Comparison of ENCODE assay signal across 1 cellular context in genomic region chr7:34080513-34080912, GRCh38.
TF ChIP-seq lines count a peak whose summit lies in the region.

No MANE protein-coding gene starts in this region.

TF ChIP-seq in SK-N-SH, 30 proteins besides CTCF, POLR2A, EP300 and RAD21 (continued from another document):
- TF ChIP-seq PBX3 (IDR thresholded peaks at IDR 0.05) (peak; percentile 69), FOXM1 (IDR thresholded peaks at IDR 0.05; ENCODE audit: low read depth) (peak; percentile 83; the same call in 1 of the 2 replicates), RXRA (IDR thresholded peaks at IDR 0.05; ENCODE audit: borderline replicate concordance, low read depth) (peak; percentile 66; the same call in 1 of the 2 replicates), GABPA (IDR thresholded peaks at IDR 0.05; ENCODE audit: low read depth) (no peak), NRF1 (IDR thresholded peaks at IDR 0.05; ENCODE audit: low read depth, low read length) (no peak), FOSL2 (IDR thresholded peaks at IDR 0.05; ENCODE audit: borderline replicate concordance, low read depth) (peak; percentile 86), SIN3A (IDR thresholded peaks at IDR 0.05; ENCODE audit: borderline replicate concordance, low read depth, low read length) (peak; percentile 23; the same call in 1 of the 2 replicates), SMC3 (IDR thresholded peaks at IDR 0.05; ENCODE audit: low read depth, low read length) (no peak), USF1 (IDR thresholded peaks at IDR 0.05; ENCODE audit: borderline replicate concordance, low read depth) (no peak), RFX5 (IDR thresholded peaks at IDR 0.05; ENCODE audit: low read length) (no peak), IRF3 (IDR thresholded peaks at IDR 0.05; ENCODE audit: low read depth, low read length) (no peak), REST (IDR thresholded peaks at IDR 0.05; ENCODE audit: low read depth, low read length) (no peak), USF2 (IDR thresholded peaks at IDR 0.05; ENCODE audit: borderline replicate concordance, low read depth, low read length) (no peak), EZH2phosphoT487 (IDR thresholded peaks at IDR 0.05; ENCODE audit: borderline replicate concordance, low read depth) (no peak), TEAD4 (IDR thresholded peaks at IDR 0.05; ENCODE audit: borderline replicate concordance, insufficient read depth) (peak; percentile 72; the same call in 1 of the 2 replicates)
